ENCODE assay signal across 25 cellular contexts in genomic region chr5:57280811-57281301, GRCh38.
DNase-seq lines count a peak whose midpoint lies in the region; ATAC-seq and TF ChIP-seq lines count a peak whose summit lies in the region.
"Had no signal": no experiment of that assay in that cellular context is flagged by ENCODE, and none has a peak within 500 bp of the region (broad histone marks: within the 10 kb centered on the region; RNA-seq: fewer than 3 reads in every experiment).

No MANE protein-coding gene starts in this region.

- no peak overlapping the region for H2AFZ ChIP-seq in MM.1S (ENCODE audit: low read length)
- H2AFZ ChIP-seq: PC-9 had no signal

- H3K56ac ChIP-seq in mesendoderm (ENCODE audit: low read length), result no peak overlapping the region

- H3K9me3 Mint-ChIP-seq in MCF 10A (ENCODE audit: unreplicated experiment) (no peaks in the 10 kb centered on the region), endodermal cell (peaks cover 27% of the 10 kb centered on the region)

- H3F3A ChIP-seq in MM.1S (ENCODE audit: insufficient read depth, low read length), result no peaks in the 10 kb centered on the region

- no peak overlapping the region for H3K23ac ChIP-seq in mesendoderm (ENCODE audit: low read length)

- POLR2A ChIA-PET in MCF 10A (lab: Yijun Ruan, JAX), result no interaction called here

- no peak overlapping the region for H2BK15ac ChIP-seq in mesendoderm (replicated peaks; ENCODE audit: low read depth)

- H3K79me2 ChIP-seq in mesendoderm (ENCODE audit: control insufficient read depth, insufficient read depth, low read length) (no peaks in the 10 kb centered on the region), MM.1S (ENCODE audit: low read length) (no peaks in the 10 kb centered on the region)

- H3K4me3 ChIP-seq in breast epithelium, result no peak overlapping the region
- H3K4me3 ChIP-seq in endodermal cell (ENCODE audit: low read length), result peak overlapping the region; percentile 30
- H3K4me3 ChIP-seq in mesendoderm (ENCODE audit: low read length), result no peak overlapping the region
- H3K4me3 ChIP-seq in MM.1S (ENCODE audit: low read length), result no peak overlapping the region
- H3K4me3 ChIP-seq: K562, MG63, PC-9, SK-N-MC had no signal

- no peak overlapping the region for H2AK5ac ChIP-seq in mesendoderm (ENCODE audit: low read length)

- no peak overlapping the region for H3K18ac ChIP-seq in mesendoderm (ENCODE audit: low read length)

- H3K4me1 Mint-ChIP-seq in MCF 10A (ENCODE audit: insufficient read depth, unreplicated experiment) (no peaks in the 10 kb centered on the region), endodermal cell (peaks cover 5% of the 10 kb centered on the region)

- H4K5ac ChIP-seq in mesendoderm (ENCODE audit: low read length), result no peak overlapping the region

- H3K79me1 ChIP-seq in mesendoderm (ENCODE audit: low read length), result no peaks in the 10 kb centered on the region

- H4K8ac ChIP-seq in mesendoderm (ENCODE audit: low read depth, low read length), result no peak overlapping the region

- H3K4ac ChIP-seq in mesendoderm (ENCODE audit: low read depth, low read length), result no peak overlapping the region

- H3K27ac ChIP-seq in breast epithelium (no peak overlapping the region), endodermal cell (ENCODE audit: low read depth, low read length) (no peak overlapping the region), mesendoderm (ENCODE audit: low read depth, low read length) (no peak overlapping the region), MM.1S (ENCODE audit: low read length) (no peak overlapping the region)
- H3K27ac ChIP-seq: PC-9, SK-N-MC had no signal

- no peaks in the 10 kb centered on the region for H3K9me2 ChIP-seq in MM.1S (replicated peaks; ENCODE audit: insufficient read depth, low read length)

- DNase-seq in MCF 10A (ENCODE audit: unreplicated experiment), result peak; percentile 36
- DNase-seq in breast epithelium (ENCODE audit: low spot score in 2 of 2), result no peak
- no peak for DNase-seq in endodermal cell
- DNase-seq in mesendoderm, result peak; percentile 47
- no peak for DNase-seq in MM.1S
- DNase-seq in activated T-cell treated with anti-CD3 and anti-CD28 coated beads for 4 hours, result no peak
- DNase-seq: 8988T, ACHN, Calu3, DMS79 treated with DMSO at 0.1 percent for 48 hours, GF-D8, Kasumi-1, MG63, NCI-H1092, NCI-H1417 treated with DMSO at 0.1 percent for 48 hours, NCI-H1694 treated with DMSO at 0.1 percent for 48 hours, NCI-H2081, NCI-H2227 treated with DMSO at 0.1 percent for 48 hours, NCI-H526 treated with DMSO at 0.1 percent for 48 hours, SIG-M5 had no signal

- peaks cover 0 to 4% of the 10 kb centered on the region in 2 donors for H3K9me3 ChIP-seq in breast epithelium
- H3K9me3 ChIP-seq in endodermal cell (ENCODE audit: control insufficient read depth, low read length), result peaks cover 40% of the 10 kb centered on the region
- no peaks in the 10 kb centered on the region for H3K9me3 ChIP-seq in MM.1S (replicated peaks; ENCODE audit: insufficient read depth, low read length)
- H3K9me3 ChIP-seq: MG63 had no signal

- BruUV-seq in MCF 10A (replicated peaks; lab: Mats Ljungman, UMichigan), result no TSS peak

- H3K4me3 Mint-ChIP-seq in MCF 10A (ENCODE audit: unreplicated experiment) (no peak overlapping the region), endodermal cell (no peak overlapping the region)

- 100% methylated on average over 1 of the region's 2 CpGs; no CpG with 5 or more reads in 1 of the 2 experiments for WGBS in endodermal cell (ENCODE audit: insufficient coverage in 1 of 2, insufficient read length in 1 of 2), 2 experiments
- no CpG with 5 or more reads among the region's 2 CpGs for WGBS in mesendoderm (ENCODE audit: extremely low coverage, insufficient coverage, low lambda C conversion rate)

- no peak overlapping the region for H2BK120ac ChIP-seq in mesendoderm (ENCODE audit: low read depth, low read length)

- H4K20me1 ChIP-seq in MM.1S (ENCODE audit: insufficient read depth, low read length), result no peaks in the 10 kb centered on the region

- intact Hi-C loops in MCF 10A (cut with micrococcal nuclease), result no loop called here
- intact Hi-C loops in breast epithelium (cut with DNase I; ENCODE audit: low total_unique reads), result no loop called here

- no peak for ATAC-seq in HG03521 (IDR thresholded peaks at IDR 0.05; ENCODE audit: unreplicated experiment)
- ATAC-seq: HCT116, K562 had no signal

- TF ChIP-seq POLR2A in breast epithelium (IDR thresholded peaks at IDR 0.05), result no peak

- CTCF ChIA-PET in MCF 10A (lab: Yijun Ruan, JAX), result no interaction called here

- TF ChIP-seq CTCF in MCF 10A (IDR thresholded peaks at IDR 0.05; ENCODE audit: unreplicated experiment), result no peak
- TF ChIP-seq CTCF in breast epithelium (IDR thresholded peaks at IDR 0.05), result no peak
- no peak for TF ChIP-seq CTCF in endodermal cell (conservative IDR thresholded peaks at IDR 0.05)
- TF ChIP-seq CTCF in MM.1S (IDR thresholded peaks at IDR 0.05; ENCODE audit: low read length), result no peak

- H3K36me3 ChIP-seq in breast epithelium, result no peaks in the 10 kb centered on the region
- no peaks in the 10 kb centered on the region for H3K36me3 ChIP-seq in endodermal cell (ENCODE audit: control insufficient read depth, insufficient read depth, low read length)
- no peaks in the 10 kb centered on the region for H3K36me3 ChIP-seq in mesendoderm (ENCODE audit: control insufficient read depth, insufficient read depth, low read length)
- H3K36me3 ChIP-seq in MM.1S (replicated peaks; ENCODE audit: insufficient read depth, low read length), result no peaks in the 10 kb centered on the region; the same call in 1 of the 2 replicates
- H3K36me3 ChIP-seq: MG63 had no signal

- no peaks in the 10 kb centered on the region for H3K27me3 ChIP-seq in breast epithelium
- H3K27me3 ChIP-seq in endodermal cell (ENCODE audit: control insufficient read depth, insufficient read depth, low read length, poor library complexity, severe bottlenecking), result no peaks in the 10 kb centered on the region
- no peaks in the 10 kb centered on the region for H3K27me3 ChIP-seq in mesendoderm (ENCODE audit: insufficient read depth, low read length, poor library complexity)
- H3K27me3 ChIP-seq in MM.1S (replicated peaks; ENCODE audit: insufficient read depth, low read length), result no peaks in the 10 kb centered on the region
- H3K27me3 ChIP-seq: MG63 had no signal

- H3K27ac Mint-ChIP-seq in MCF 10A (ENCODE audit: low read depth, unreplicated experiment) (no peak overlapping the region), endodermal cell (no peak overlapping the region)

- H2BK5ac ChIP-seq in mesendoderm (ENCODE audit: low read length), result no peak overlapping the region

- no peak overlapping the region for H3K9ac ChIP-seq in endodermal cell (ENCODE audit: extremely low read depth, low read length, poor library complexity, severe bottlenecking)
- no peak overlapping the region for H3K9ac ChIP-seq in mesendoderm (ENCODE audit: low read length)
- H3K9ac ChIP-seq in MM.1S (ENCODE audit: low read length), result no peak overlapping the region

- H3K4me2 ChIP-seq in mesendoderm (ENCODE audit: low read length) (no peak overlapping the region), MM.1S (ENCODE audit: low read depth, low read length) (no peak overlapping the region)
- H3K4me2 ChIP-seq: PC-9 had no signal

- H3K27me3 Mint-ChIP-seq in MCF 10A (ENCODE audit: insufficient read depth, unreplicated experiment), result no peaks in the 10 kb centered on the region
- peaks cover 13% of the 10 kb centered on the region for H3K27me3 Mint-ChIP-seq in endodermal cell (ENCODE audit: insufficient read depth)

- no peaks in the 10 kb centered on the region for H3K36me3 Mint-ChIP-seq in MCF 10A (ENCODE audit: insufficient read depth, unreplicated experiment)
- H3K36me3 Mint-ChIP-seq in endodermal cell (ENCODE audit: low read depth), result peaks cover 2% of the 10 kb centered on the region

- H3K4me1 ChIP-seq in breast epithelium (no peaks in the 10 kb centered on the region), endodermal cell (ENCODE audit: control insufficient read depth, insufficient read depth, low read length) (no peaks in the 10 kb centered on the region), mesendoderm (ENCODE audit: control insufficient read depth, low read depth, low read length) (no peaks in the 10 kb centered on the region), MM.1S (ENCODE audit: low read length) (no peaks in the 10 kb centered on the region)

Comparison
In these comparisons a context has a peak if more than half of its experiments do, and no peak if none do; other contexts are left out.
1. DNase-seq: peak in MCF 10A (single experiment) and mesendoderm (single experiment); none in breast epithelium (0 of 2), endodermal cell (single experiment), MM.1S (single experiment) and activated T-cell treated with anti-CD3 and anti-CD28 coated beads for 4 hours (single experiment).